Comparison of ENCODE assay signal across 22 cellular contexts in the genomic region with DNA sequence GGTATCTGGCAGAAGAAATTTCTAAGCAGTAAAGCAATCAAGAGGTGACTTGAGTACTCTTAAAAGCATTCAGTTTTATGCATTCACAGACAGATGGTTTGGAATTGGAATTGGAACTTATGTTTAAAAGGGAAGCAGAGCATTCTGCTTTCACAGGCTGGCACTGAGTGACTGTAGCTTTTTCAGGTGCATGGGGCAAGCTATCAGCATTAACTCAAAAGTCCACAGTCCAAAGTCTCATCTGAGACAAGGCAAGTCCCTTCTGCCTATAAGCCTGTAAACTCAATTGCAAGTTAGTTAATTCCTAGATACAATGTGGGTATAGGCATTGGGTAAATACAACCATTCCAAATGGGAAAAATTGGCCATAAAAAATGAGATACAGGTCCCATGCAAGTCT.
DNase-seq lines count a peak whose midpoint lies in the region; ATAC-seq and TF ChIP-seq lines count a peak whose summit lies in the region.
"Had no signal": no experiment of that assay in that cellular context is flagged by ENCODE, and none has a peak within 500 bp of the region (broad histone marks: within the 10 kb centered on the region; RNA-seq: fewer than 3 reads in every experiment).

No MANE protein-coding gene starts in this region.

- H3K27me3 ChIP-seq in GM23338 (ENCODE audit: insufficient read depth) (no peaks in the 10 kb centered on the region), right lobe of liver (no peaks in the 10 kb centered on the region)

- H3K9me2 ChIP-seq in GM23338 (ENCODE audit: insufficient read depth) = no peaks in the 10 kb centered on the region

- peak overlapping the region; percentile 18 for H3K27ac Mint-ChIP-seq in activated CD8-positive, alpha-beta T cell treated with anti-CD3 and anti-CD28 coated beads, Interleukin-2, amount 10 ng/mL, durations not matched to agents 7 days and 5 days
- no peak overlapping the region for H3K27ac Mint-ChIP-seq in activated CD8-positive, alpha-beta T cell treated with anti-CD3 and anti-CD28 coated beads for 36 hours
- no peak overlapping the region for H3K27ac Mint-ChIP-seq in GM23338
- H3K27ac Mint-ChIP-seq: B cell; CD4-positive, alpha-beta T cell; CD8-positive, alpha-beta T cell had no signal

- no peak overlapping the region for H3K4me3 ChIP-seq in GM23338
- no peak overlapping the region for H3K4me3 ChIP-seq in right lobe of liver
- H3K4me3 ChIP-seq: A549; BLaER1 treated with 17β-estradiol and CSF1 and Interleukin-3, amounts not matched to agents 10 nM and 100 nM; GM12878 had no signal

- H3K4me2 ChIP-seq in GM23338 = no peak overlapping the region
- H3K4me2 ChIP-seq: A549; BLaER1 treated with 17β-estradiol and CSF1 and Interleukin-3, amounts not matched to agents 10 nM and 100 nM had no signal

- no peaks in the 10 kb centered on the region for H3K9me3 Mint-ChIP-seq in activated CD8-positive, alpha-beta T cell treated with anti-CD3 and anti-CD28 coated beads, Interleukin-2, amount 10 ng/mL, durations not matched to agents 7 days and 5 days (ENCODE audit: insufficient read depth)
- peaks cover 11% of the 10 kb centered on the region for H3K9me3 Mint-ChIP-seq in activated CD8-positive, alpha-beta T cell treated with anti-CD3 and anti-CD28 coated beads for 36 hours
- peaks cover 85% of the 10 kb centered on the region for H3K9me3 Mint-ChIP-seq in GM23338
- H3K9me3 Mint-ChIP-seq: CD4-positive, alpha-beta T cell had no signal

- no peak for TF ChIP-seq CTCF in activated CD8-positive, alpha-beta T cell treated with anti-CD3 and anti-CD28 coated beads for 36 hours (IDR thresholded peaks at IDR 0.05)
- TF ChIP-seq CTCF in GM23338 (conservative IDR thresholded peaks at IDR 0.05; ENCODE audit: low read depth in 2 of 2) (no peak), right lobe of liver (IDR thresholded peaks at IDR 0.05) (no peak)

- intact Hi-C loops in activated CD8-positive, alpha-beta T cell treated with anti-CD3 and anti-CD28 coated beads for 36 hours (cut with micrococcal nuclease) = no loop called here
- intact Hi-C loops in right lobe of liver (cut with DNase I) = no loop called here

- CTCF ChIA-PET in activated CD8-positive, alpha-beta T cell treated with anti-CD3 and anti-CD28 coated beads, Interleukin-2, amount 10 ng/mL, durations not matched to agents 7 days and 5 days (lab: Charles Lee) = no interaction called here
- CTCF ChIA-PET in activated CD8-positive, alpha-beta T cell treated with anti-CD3 and anti-CD28 coated beads for 36 hours (lab: Charles Lee) = no interaction called here

- peaks cover 3% of the 10 kb centered on the region for H3K36me3 Mint-ChIP-seq in activated CD8-positive, alpha-beta T cell treated with anti-CD3 and anti-CD28 coated beads, Interleukin-2, amount 10 ng/mL, durations not matched to agents 7 days and 5 days (ENCODE audit: low read depth)
- no peaks in the 10 kb centered on the region for H3K36me3 Mint-ChIP-seq in activated CD8-positive, alpha-beta T cell treated with anti-CD3 and anti-CD28 coated beads for 36 hours (ENCODE audit: low read depth)
- peaks cover 27% of the 10 kb centered on the region for H3K36me3 Mint-ChIP-seq in GM23338 (ENCODE audit: low read depth)
- H3K36me3 Mint-ChIP-seq: CD8-positive, alpha-beta T cell had no signal

- DNase-seq in activated CD8-positive, alpha-beta T cell treated with anti-CD3 and anti-CD28 coated beads, Interleukin-2, amount 10 ng/mL, durations not matched to agents 7 days and 5 days = no peak
- no peak for DNase-seq in activated CD8-positive, alpha-beta T cell treated with anti-CD3 and anti-CD28 coated beads for 36 hours
- DNase-seq in GM23338 (ENCODE audit: low spot score) (peak; percentile 3), right lobe of liver (no peak), activated gamma-delta T cell treated with Interleukin-2 at 50 U/mL for 16 hours (no peak)
- DNase-seq: AML-193; CD4-positive, alpha-beta T cell; CD8-positive, alpha-beta T cell; COR-L47; DMS 273 treated with DMSO at 0.1 percent for 48 hours; DMS153; DMS53; DMS79; DND-41; EL; GDM1 had no signal

- no peak overlapping the region for H3K27ac ChIP-seq in GM23338 (ENCODE audit: low read depth)
- H3K27ac ChIP-seq in right lobe of liver = no peak overlapping the region
- H3K27ac ChIP-seq: 22Rv1; A549; BLaER1 treated with 17β-estradiol and CSF1 and Interleukin-3, amounts not matched to agents 10 nM and 100 nM; C4-2B had no signal

- POLR2A ChIA-PET in activated CD8-positive, alpha-beta T cell treated with anti-CD3 and anti-CD28 coated beads, Interleukin-2, amount 10 ng/mL, durations not matched to agents 7 days and 5 days (lab: Charles Lee) = no interaction called here
- POLR2A ChIA-PET in activated CD8-positive, alpha-beta T cell treated with anti-CD3 and anti-CD28 coated beads for 36 hours (lab: Charles Lee) = no interaction called here

- H2AFZ ChIP-seq in GM23338 = no peak overlapping the region

- no peaks in the 10 kb centered on the region for H3K4me1 Mint-ChIP-seq in activated CD8-positive, alpha-beta T cell treated with anti-CD3 and anti-CD28 coated beads, Interleukin-2, amount 10 ng/mL, durations not matched to agents 7 days and 5 days (ENCODE audit: low read depth)
- no peaks in the 10 kb centered on the region for H3K4me1 Mint-ChIP-seq in activated CD8-positive, alpha-beta T cell treated with anti-CD3 and anti-CD28 coated beads for 36 hours (ENCODE audit: low read depth)
- H3K4me1 Mint-ChIP-seq in GM23338 = no peaks in the 10 kb centered on the region
- H3K4me1 Mint-ChIP-seq: B cell had no signal

- no peaks in the 10 kb centered on the region for H3K27me3 Mint-ChIP-seq in activated CD8-positive, alpha-beta T cell treated with anti-CD3 and anti-CD28 coated beads, Interleukin-2, amount 10 ng/mL, durations not matched to agents 7 days and 5 days (ENCODE audit: low read depth)
- H3K27me3 Mint-ChIP-seq in activated CD8-positive, alpha-beta T cell treated with anti-CD3 and anti-CD28 coated beads for 36 hours = no peaks in the 10 kb centered on the region
- H3K27me3 Mint-ChIP-seq in GM23338 (ENCODE audit: insufficient read depth, low read depth, poor library complexity) = peaks cover 2% of the 10 kb centered on the region
- H3K27me3 Mint-ChIP-seq: B cell; CD4-positive, alpha-beta T cell had no signal

- no peaks in the 10 kb centered on the region for H3F3A ChIP-seq in GM23338 (replicated peaks; ENCODE audit: low read depth)

- H3K36me3 ChIP-seq in GM23338 (ENCODE audit: insufficient read depth) = no peaks in the 10 kb centered on the region
- no peaks in the 10 kb centered on the region for H3K36me3 ChIP-seq in right lobe of liver
- H3K36me3 ChIP-seq: BLaER1 treated with 17β-estradiol and CSF1 and Interleukin-3, amounts not matched to agents 10 nM and 100 nM had no signal

- no peaks in the 10 kb centered on the region for H4K20me1 ChIP-seq in GM23338 (replicated peaks; ENCODE audit: insufficient read depth)
- H4K20me1 ChIP-seq: BLaER1 treated with 17β-estradiol and CSF1 and Interleukin-3, amounts not matched to agents 10 nM and 100 nM had no signal

- H3K9me3 ChIP-seq in right lobe of liver = no peaks in the 10 kb centered on the region
- H3K9me3 ChIP-seq: A549 had no signal

- no peak overlapping the region for H3K4me3 Mint-ChIP-seq in activated CD8-positive, alpha-beta T cell treated with anti-CD3 and anti-CD28 coated beads, Interleukin-2, amount 10 ng/mL, durations not matched to agents 7 days and 5 days
- no peak overlapping the region for H3K4me3 Mint-ChIP-seq in activated CD8-positive, alpha-beta T cell treated with anti-CD3 and anti-CD28 coated beads for 36 hours
- H3K4me3 Mint-ChIP-seq in GM23338 = no peak overlapping the region
- H3K4me3 Mint-ChIP-seq: B cell; CD4-positive, alpha-beta T cell; CD8-positive, alpha-beta T cell had no signal

- no peak for TF ChIP-seq POLR2A in right lobe of liver (IDR thresholded peaks at IDR 0.05)

- H3K79me2 ChIP-seq in GM23338 (replicated peaks; ENCODE audit: insufficient read depth) = no peaks in the 10 kb centered on the region

- ATAC-seq in activated CD8-positive, alpha-beta T cell treated with anti-CD3 and anti-CD28 coated beads, Interleukin-2, amount 10 ng/mL, durations not matched to agents 7 days and 5 days = no peak
- ATAC-seq in activated CD8-positive, alpha-beta T cell treated with anti-CD3 and anti-CD28 coated beads for 36 hours = no peak
- ATAC-seq in GM23338 (no peak), right lobe of liver (peak; percentile 22 to 67 (median 55))
- ATAC-seq: A549; CD8-positive, alpha-beta T cell; GM12878 had no signal

- H3K4me1 ChIP-seq in GM23338 (ENCODE audit: insufficient read depth) (no peaks in the 10 kb centered on the region), right lobe of liver (no peaks in the 10 kb centered on the region)
- H3K4me1 ChIP-seq: A549; BLaER1 treated with 17β-estradiol and CSF1 and Interleukin-3, amounts not matched to agents 10 nM and 100 nM had no signal

TF ChIP-seq in GM23338, 12 proteins besides CTCF, POLR2A, EP300 and RAD21:
- TF ChIP-seq CREB1 (CRISPR knock-in tag; IDR thresholded peaks at IDR 0.05; ENCODE audit: low read depth) (no peak), EZH2phosphoT487 (IDR thresholded peaks at IDR 0.05; ENCODE audit: unreplicated experiment) (no peak), STAT1 (IDR thresholded peaks at IDR 0.05; ENCODE audit: unreplicated experiment) (no peak), NANOG (IDR thresholded peaks at IDR 0.05; ENCODE audit: borderline replicate concordance) (no peak), EZH2 (IDR thresholded peaks at IDR 0.05; ENCODE audit: low read depth, unreplicated experiment) (no peak), JUNB (IDR thresholded peaks at IDR 0.05; ENCODE audit: unreplicated experiment) (no peak)

Comparison
In these comparisons a context has a peak if more than half of its experiments do, and no peak if none do; other contexts are left out.
1. ATAC-seq: peak in right lobe of liver (4 of 4); none in activated CD8-positive, alpha-beta T cell treated with anti-CD3 and anti-CD28 coated beads, Interleukin-2, amount 10 ng/mL, durations not matched to agents 7 days and 5 days (single experiment), activated CD8-positive, alpha-beta T cell treated with anti-CD3 and anti-CD28 coated beads for 36 hours (single experiment) and GM23338 (single experiment).